Comparison of ENCODE assay signal across 1 cellular context in the genomic region with DNA sequence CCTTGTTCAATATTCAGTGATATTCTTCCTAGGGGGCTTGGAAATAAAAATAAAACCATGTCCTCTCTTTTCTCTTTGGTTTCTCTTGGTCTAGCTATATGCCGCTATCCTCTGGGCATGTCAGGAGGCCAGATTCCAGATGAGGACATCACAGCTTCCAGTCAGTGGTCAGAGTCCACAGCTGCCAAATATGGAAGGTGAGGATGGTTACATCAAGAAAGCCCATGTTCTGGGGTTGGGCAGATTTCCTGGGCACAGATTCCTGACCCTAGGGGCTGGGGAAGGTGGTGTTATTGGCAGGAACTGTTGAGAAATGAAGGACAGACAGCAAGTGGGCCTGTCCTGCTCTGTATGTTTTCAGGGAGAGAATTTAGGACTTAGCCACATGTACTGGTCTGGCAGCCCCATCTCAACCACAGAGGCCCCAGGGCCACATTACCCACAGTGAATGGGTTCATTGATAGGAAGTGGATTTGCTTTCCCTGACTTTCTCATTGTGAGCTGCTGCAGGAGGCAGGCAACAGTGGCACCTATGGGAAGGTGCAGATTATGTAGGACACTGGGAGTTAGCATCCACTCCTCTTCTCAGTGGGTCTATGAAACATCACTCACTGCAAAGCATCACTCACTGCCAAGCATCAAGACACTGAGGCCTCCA.
TF ChIP-seq lines count a peak whose summit lies in the region.

No MANE protein-coding gene starts in this region.

TF ChIP-seq in SK-N-SH, 30 proteins besides CTCF, POLR2A, EP300 and RAD21 (continued from another document):
- no peak for TF ChIP-seq TCF12 (IDR thresholded peaks at IDR 0.05)
- no peak for TF ChIP-seq JUND (IDR thresholded peaks at IDR 0.05)
- no peak for TF ChIP-seq FOXM1 (IDR thresholded peaks at IDR 0.05; ENCODE audit: low read depth)
- no peak for TF ChIP-seq SMC3 (IDR thresholded peaks at IDR 0.05; ENCODE audit: low read depth, low read length)
- no peak for TF ChIP-seq NRF1 (IDR thresholded peaks at IDR 0.05; ENCODE audit: low read depth, low read length)
- no peak for TF ChIP-seq USF2 (IDR thresholded peaks at IDR 0.05; ENCODE audit: borderline replicate concordance, low read depth, low read length)
- no peak for TF ChIP-seq EZH2phosphoT487 (IDR thresholded peaks at IDR 0.05; ENCODE audit: borderline replicate concordance, low read depth)
- no peak for TF ChIP-seq FOXJ3 (CRISPR knock-in tag; IDR thresholded peaks at IDR 0.05)
